ENCODE assay signal across 14 cellular contexts in genomic region chr11:118144869-118145268, GRCh38. TPM values are rescaled to one million over a fixed set of nuclear protein-coding genes. Genes with fewer than 3 reads are reported as not detected.
DNase-seq lines count a peak whose midpoint lies in the region; ATAC-seq, FAIRE-seq and TF ChIP-seq lines count a peak whose summit lies in the region.
"Had no signal": no experiment of that assay in that cellular context is flagged by ENCODE, and none has a peak within 500 bp of the region (broad histone marks: within the 10 kb centered on the region; RNA-seq: fewer than 3 reads in every experiment).

No MANE protein-coding gene starts in this region.

- intact Hi-C loops in activated CD4-positive, alpha-beta memory T cell treated with anti-CD3 and anti-CD28 coated beads for 36 hours (cut with micrococcal nuclease) = loop anchor here (1.0 to 5.0 kb wide), 7 partner anchors 26 to 421 kb away; partner anchors contain the start of genes CD3D, CD3G and UBE4A
- intact Hi-C loops in stomach (cut with DNase I; ENCODE audit: low total_unique reads) = no loop called here

- TF ChIP-seq CTCF in glutamatergic neuron (IDR thresholded peaks at IDR 0.05; ENCODE audit: partially characterized antibody, unreplicated experiment) (no peak), stomach (IDR thresholded peaks at IDR 0.05) (no peak)

- H3K27ac ChIP-seq in stomach = peak overlapping the region in 1 of 5 donors; percentile 5
- H3K27ac ChIP-seq: WERI-Rb-1 had no signal

- no peak for DNase-seq in activated CD4-positive, alpha-beta memory T cell treated with anti-CD3 and anti-CD28 coated beads, Interleukin-2, amount 10 ng/mL, durations not matched to agents 7 days and 5 days
- DNase-seq in activated CD4-positive, alpha-beta memory T cell treated with anti-CD3 and anti-CD28 coated beads for 36 hours = no peak
- DNase-seq in T-cell (no peak), glutamatergic neuron (no peak), stomach (no peak), A172 (ENCODE audit: low spot score) (no peak), urothelium cell line (ENCODE audit: low spot score) (no peak)

- H3K36me3 Mint-ChIP-seq in activated CD4-positive, alpha-beta memory T cell treated with anti-CD3 and anti-CD28 coated beads, Interleukin-2, amount 10 ng/mL, durations not matched to agents 7 days and 5 days (ENCODE audit: low read depth) = no peaks in the 10 kb centered on the region
- H3K36me3 Mint-ChIP-seq in activated CD4-positive, alpha-beta memory T cell treated with anti-CD3 and anti-CD28 coated beads for 36 hours = no peaks in the 10 kb centered on the region
- no peaks in the 10 kb centered on the region for H3K36me3 Mint-ChIP-seq in T-cell
- no peaks in the 10 kb centered on the region for H3K36me3 Mint-ChIP-seq in glutamatergic neuron (ENCODE audit: unreplicated experiment)

- peaks cover 0 to 67% (median 11%) of the 10 kb centered on the region in 3 donors for H3K27me3 ChIP-seq in stomach

- TF ChIP-seq EP300 in stomach (IDR thresholded peaks at IDR 0.05) = no peak

- ATAC-seq in T-cell (replicated peaks in 1 of 4) = no peak
- ATAC-seq in HG03354 (IDR thresholded peaks at IDR 0.05; ENCODE audit: poor library complexity, severe bottlenecking, unreplicated experiment) = no peak

- no peaks in the 10 kb centered on the region for H3K36me3 ChIP-seq in stomach
- H3K36me3 ChIP-seq: sigmoid colon, tibial nerve, WERI-Rb-1 had no signal

- H3K4me3 ChIP-seq in stomach = peak overlapping the region in 3 of 4 donors; percentile 58 to 73 (median 71)

- CTCF ChIA-PET in activated CD4-positive, alpha-beta memory T cell treated with anti-CD3 and anti-CD28 coated beads, Interleukin-2, amount 10 ng/mL, durations not matched to agents 7 days and 5 days (lab: Charles Lee) = interaction anchor here (0.7 to 3.7 kb wide), 9 partner anchors 12 to 354 kb away, joined by 3 to 47 read pairs (median 3); no protein-coding TSS in a partner anchor
- CTCF ChIA-PET in activated CD4-positive, alpha-beta memory T cell treated with anti-CD3 and anti-CD28 coated beads for 36 hours (lab: Charles Lee) = interaction anchor here (0.6 to 5.5 kb wide), 14 partner anchors 14 to 345 kb away, joined by 3 to 101 read pairs (median 5); no protein-coding TSS in a partner anchor
- CTCF ChIA-PET in T-cell (lab: Charles Lee) = interaction anchor here in 1 of 2 donors (2.4 kb wide), 1 partner anchor 26 kb away, joined by 10 read pairs; no protein-coding TSS in a partner anchor

- peaks cover 6 to 14% (median 9%) of the 10 kb centered on the region in 4 donors for H3K4me1 ChIP-seq in stomach

- no peak overlapping the region for H3K27ac Mint-ChIP-seq in activated CD4-positive, alpha-beta memory T cell treated with anti-CD3 and anti-CD28 coated beads, Interleukin-2, amount 10 ng/mL, durations not matched to agents 7 days and 5 days
- no peak overlapping the region for H3K27ac Mint-ChIP-seq in activated CD4-positive, alpha-beta memory T cell treated with anti-CD3 and anti-CD28 coated beads for 36 hours
- H3K27ac Mint-ChIP-seq in T-cell = no peak overlapping the region
- no peak overlapping the region for H3K27ac Mint-ChIP-seq in glutamatergic neuron (ENCODE audit: unreplicated experiment)

- POLR2A ChIA-PET in activated CD4-positive, alpha-beta memory T cell treated with anti-CD3 and anti-CD28 coated beads, Interleukin-2, amount 10 ng/mL, durations not matched to agents 7 days and 5 days (lab: Charles Lee) = interaction anchor here (0.8 to 1.1 kb wide), 2 partner anchors 27 to 159 kb away, joined by 3 read pairs; partner anchors contain the start of gene CD3E
- POLR2A ChIA-PET in activated CD4-positive, alpha-beta memory T cell treated with anti-CD3 and anti-CD28 coated beads for 36 hours (lab: Charles Lee) = interaction anchor here (0.8 kb wide), 1 partner anchor 27 kb away, joined by 5 read pairs; no protein-coding TSS in a partner anchor
- POLR2A ChIA-PET in T-cell (lab: Charles Lee) = interaction anchor here in 1 of 2 donors (0.5 kb wide), 1 partner anchor 9 kb away, joined by 6 read pairs; no protein-coding TSS in a partner anchor

- H3K4me1 Mint-ChIP-seq in activated CD4-positive, alpha-beta memory T cell treated with anti-CD3 and anti-CD28 coated beads, Interleukin-2, amount 10 ng/mL, durations not matched to agents 7 days and 5 days = peaks cover 7% of the 10 kb centered on the region
- H3K4me1 Mint-ChIP-seq in activated CD4-positive, alpha-beta memory T cell treated with anti-CD3 and anti-CD28 coated beads for 36 hours (ENCODE audit: low read depth) = peaks cover 3% of the 10 kb centered on the region
- H3K4me1 Mint-ChIP-seq in T-cell = peaks cover 0 to 4% (median 3%) of the 10 kb centered on the region in 3 donors
- peaks cover 34% of the 10 kb centered on the region for H3K4me1 Mint-ChIP-seq in glutamatergic neuron (ENCODE audit: low read depth, unreplicated experiment)

- H3K9me3 Mint-ChIP-seq in activated CD4-positive, alpha-beta memory T cell treated with anti-CD3 and anti-CD28 coated beads, Interleukin-2, amount 10 ng/mL, durations not matched to agents 7 days and 5 days = no peaks in the 10 kb centered on the region
- H3K9me3 Mint-ChIP-seq in activated CD4-positive, alpha-beta memory T cell treated with anti-CD3 and anti-CD28 coated beads for 36 hours = no peaks in the 10 kb centered on the region
- H3K9me3 Mint-ChIP-seq in T-cell = no peaks in the 10 kb centered on the region
- peaks cover 5% of the 10 kb centered on the region for H3K9me3 Mint-ChIP-seq in glutamatergic neuron (ENCODE audit: unreplicated experiment)
- H3K9me3 Mint-ChIP-seq: activated T-cell treated with anti-CD3 and anti-CD28 coated beads, Interleukin-2, amount 50 U/mL, for 4 hours had no signal

- peak overlapping the region; percentile 76 for H3K4me3 Mint-ChIP-seq in activated CD4-positive, alpha-beta memory T cell treated with anti-CD3 and anti-CD28 coated beads, Interleukin-2, amount 10 ng/mL, durations not matched to agents 7 days and 5 days
- H3K4me3 Mint-ChIP-seq in activated CD4-positive, alpha-beta memory T cell treated with anti-CD3 and anti-CD28 coated beads for 36 hours = no peak overlapping the region
- H3K4me3 Mint-ChIP-seq in T-cell (peak overlapping the region; percentile 75 to 81 (median 77)), glutamatergic neuron (ENCODE audit: unreplicated experiment) (peak overlapping the region; percentile 47)

- FAIRE-seq in urothelium cell line (lab: Jason Lieb, UNC) = no peak

- peaks cover 76% of the 10 kb centered on the region for H3K27me3 Mint-ChIP-seq in activated CD4-positive, alpha-beta memory T cell treated with anti-CD3 and anti-CD28 coated beads, Interleukin-2, amount 10 ng/mL, durations not matched to agents 7 days and 5 days
- peaks cover 38% of the 10 kb centered on the region for H3K27me3 Mint-ChIP-seq in activated CD4-positive, alpha-beta memory T cell treated with anti-CD3 and anti-CD28 coated beads for 36 hours
- H3K27me3 Mint-ChIP-seq in T-cell (peaks cover 55 to 60% of the 10 kb centered on the region in 2 donors), glutamatergic neuron (ENCODE audit: unreplicated experiment) (peaks cover 11% of the 10 kb centered on the region)

- no peak for TF ChIP-seq POLR2A in stomach (IDR thresholded peaks at IDR 0.05)

- WGBS in stomach, 5 donors = 47 to 57% (median 54%) methylated on average over 11 to 13 of the region's 13 CpGs

- H3K9me3 ChIP-seq in stomach = no peaks in the 10 kb centered on the region
- H3K9me3 ChIP-seq: sigmoid colon, tibial nerve had no signal

RNA-seq across cellular contexts. Expression of gene SCN4B, which starts 7.8 kb away (rescaled TPM):
- under 1 TPM in 1 of 2 experiments, not detected in 1; 0.28 TPM for total RNA-seq in activated CD4-positive, alpha-beta memory T cell treated with anti-CD3 and anti-CD28 coated beads, Interleukin-2, amount 10 ng/mL, durations not matched to agents 7 days and 5 days
- under 1 TPM; 0.22 to 0.36 TPM for total RNA-seq in activated CD4-positive, alpha-beta memory T cell treated with anti-CD3 and anti-CD28 coated beads for 36 hours
- total RNA-seq in T-cell = under 1 TPM in 2 of 5 donors, not detected in 3; 0.09 to 0.20 TPM
- total RNA-seq in glutamatergic neuron (ENCODE audit: unreplicated experiment) = 2.9 TPM
- 1 to 10 TPM in 2 of 5 donors, not detected in 3; 2.2 to 3.6 TPM for total RNA-seq in stomach
- polyA plus RNA-seq in stomach = 1 to 10 TPM in 2 of 3 donors, under 1 TPM in 1; 0.75 to 1.6 (median 1.2) TPM
- 0.84 TPM in 1 of 2 replicates, not detected in the other for total RNA-seq in A172 (2014; rRNA removed; shearing (Covaris generic))
- total RNA-seq: activated T-cell treated with anti-CD3 and anti-CD28 coated beads, Interleukin-2, amount 50 U/mL, for 4 hours; HT1080 had no signal

RNA-seq across cellular contexts. Expression of gene SCN2B, which starts 31.6 kb away (rescaled TPM):
- total RNA-seq in activated CD4-positive, alpha-beta memory T cell treated with anti-CD3 and anti-CD28 coated beads, Interleukin-2, amount 10 ng/mL, durations not matched to agents 7 days and 5 days = not detected
- not detected for total RNA-seq in activated CD4-positive, alpha-beta memory T cell treated with anti-CD3 and anti-CD28 coated beads for 36 hours
- under 1 TPM in 1 of 5 donors, not detected in 4; 0.06 TPM for total RNA-seq in T-cell
- 0.39 TPM for total RNA-seq in glutamatergic neuron (ENCODE audit: unreplicated experiment)
- total RNA-seq in stomach = under 1 TPM in 2 of 5 donors, not detected in 3; 0.29 to 0.92 TPM
- polyA plus RNA-seq in stomach = under 1 TPM; 0.12 to 0.46 (median 0.23) TPM
- total RNA-seq in A172 (2014; rRNA removed; shearing (Covaris generic)) = not detected in 2 replicates
- total RNA-seq: activated T-cell treated with anti-CD3 and anti-CD28 coated beads, Interleukin-2, amount 50 U/mL, for 4 hours; HT1080 had no signal

RNA-seq across cellular contexts. Expression of gene SMIM35, which starts 58.1 kb away (rescaled TPM):
- total RNA-seq in activated CD4-positive, alpha-beta memory T cell treated with anti-CD3 and anti-CD28 coated beads, Interleukin-2, amount 10 ng/mL, durations not matched to agents 7 days and 5 days = under 1 TPM; 0.45 to 0.55 TPM
- total RNA-seq in activated CD4-positive, alpha-beta memory T cell treated with anti-CD3 and anti-CD28 coated beads for 36 hours = under 1 TPM; 0.22 to 0.40 TPM
- total RNA-seq in T-cell = 1 to 10 TPM in 1 of 5 donors, under 1 TPM in 4; 0.28 to 1.0 (median 0.36) TPM
- total RNA-seq in glutamatergic neuron (ENCODE audit: unreplicated experiment) = not detected
- total RNA-seq in stomach = not detected
- polyA plus RNA-seq in stomach = under 1 TPM in 1 of 3 donors, not detected in 2; 0.03 TPM
- total RNA-seq in A172 (2014; rRNA removed; shearing (Covaris generic)) = not detected in 2 replicates
- total RNA-seq: activated T-cell treated with anti-CD3 and anti-CD28 coated beads, Interleukin-2, amount 50 U/mL, for 4 hours; HT1080; sigmoid colon; tibial nerve had no signal
- polyA plus RNA-seq: AG04450 had no signal
